Comparison of ENCODE assay signal across 9 cellular contexts in genomic region chr5:1709186-1709803, GRCh38.
DNase-seq lines count a peak whose midpoint lies in the region; ATAC-seq, FAIRE-seq and TF ChIP-seq lines count a peak whose summit lies in the region.
"Had no signal": no experiment of that assay in that cellular context is flagged by ENCODE, and none has a peak within 500 bp of the region (broad histone marks: within the 10 kb centered on the region; RNA-seq: fewer than 3 reads in every experiment).

No MANE protein-coding gene starts in this region.

- H3K27ac Mint-ChIP-seq in activated naive CD8-positive, alpha-beta T cell treated with anti-CD3 and anti-CD28 coated beads, Interleukin-2, amount 10 ng/mL, durations not matched to agents 7 days and 5 days = no peak overlapping the region
- no peak overlapping the region for H3K27ac Mint-ChIP-seq in memory B cell

- FAIRE-seq in urothelium cell line (lab: Jason Lieb, UNC) (peak; percentile 5), H54 (lab: Jason Lieb, UNC) (no peak)

- H3K9me3 ChIP-seq in right atrium auricular region = no peaks in the 10 kb centered on the region

- no peaks in the 10 kb centered on the region for H3K4me1 Mint-ChIP-seq in activated naive CD8-positive, alpha-beta T cell treated with anti-CD3 and anti-CD28 coated beads, Interleukin-2, amount 10 ng/mL, durations not matched to agents 7 days and 5 days
- peaks cover 4% of the 10 kb centered on the region for H3K4me1 Mint-ChIP-seq in memory B cell

- TF ChIP-seq CTCF in right atrium auricular region (IDR thresholded peaks at IDR 0.05) = no peak

- TF ChIP-seq POLR2A in H54 (IDR thresholded peaks at IDR 0.05; ENCODE audit: low read depth, low read length) = no peak

- intact Hi-C loops in cardiac septum (cut with DNase I) = no loop called here

- ATAC-seq in activated naive CD8-positive, alpha-beta T cell treated with anti-CD3 and anti-CD28 coated beads, Interleukin-2, amount 10 ng/mL, durations not matched to agents 7 days and 5 days (ENCODE audit: low read depth) = no peak
- no peak for ATAC-seq in memory B cell (ENCODE audit: low read depth)
- no peak for ATAC-seq in HG03469 (IDR thresholded peaks at IDR 0.05; ENCODE audit: unreplicated experiment)

- POLR2A ChIA-PET in activated naive CD8-positive, alpha-beta T cell treated with anti-CD3 and anti-CD28 coated beads, Interleukin-2, amount 10 ng/mL, durations not matched to agents 7 days and 5 days (lab: Charles Lee) = no interaction called here

- no peaks in the 10 kb centered on the region for H3K36me3 Mint-ChIP-seq in activated naive CD8-positive, alpha-beta T cell treated with anti-CD3 and anti-CD28 coated beads, Interleukin-2, amount 10 ng/mL, durations not matched to agents 7 days and 5 days
- H3K36me3 Mint-ChIP-seq in memory B cell = no peaks in the 10 kb centered on the region

- H3K27ac ChIP-seq in right atrium auricular region = no peak overlapping the region
- H3K27ac ChIP-seq: brain microvascular endothelial cell had no signal

- no peaks in the 10 kb centered on the region for H3K9me3 Mint-ChIP-seq in activated naive CD8-positive, alpha-beta T cell treated with anti-CD3 and anti-CD28 coated beads, Interleukin-2, amount 10 ng/mL, durations not matched to agents 7 days and 5 days
- H3K9me3 Mint-ChIP-seq in memory B cell = peaks cover 1% of the 10 kb centered on the region

- no peaks in the 10 kb centered on the region for H3K36me3 ChIP-seq in right atrium auricular region
- H3K36me3 ChIP-seq: brain microvascular endothelial cell had no signal

- H3K4me3 Mint-ChIP-seq in activated naive CD8-positive, alpha-beta T cell treated with anti-CD3 and anti-CD28 coated beads, Interleukin-2, amount 10 ng/mL, durations not matched to agents 7 days and 5 days = peak overlapping the region; percentile 27
- H3K4me3 Mint-ChIP-seq in memory B cell = peak overlapping the region; percentile 2

- H3K4me1 ChIP-seq in right atrium auricular region = no peaks in the 10 kb centered on the region

- H3K4me3 ChIP-seq in right atrium auricular region = no peak overlapping the region

- H3K27me3 ChIP-seq in right atrium auricular region = no peaks in the 10 kb centered on the region

- peak; percentile 11 for DNase-seq in right atrium auricular region (ENCODE audit: low spot score)
- DNase-seq in cardiac septum (ENCODE audit: low spot score) = no peak
- DNase-seq in activated naive CD8-positive, alpha-beta T cell treated with anti-CD3 and anti-CD28 coated beads, Interleukin-2, amount 10 ng/mL, durations not matched to agents 7 days and 5 days = no peak
- no peak for DNase-seq in memory B cell (ENCODE audit: low spot score in 2 of 2)
- DNase-seq in urothelium cell line (ENCODE audit: low spot score) = no peak
- no peak for DNase-seq in NCI-H510A treated with DMSO at 0.1 percent for 48 hours (lab: John Stamatoyannopoulos, UW)
- no peak for DNase-seq in H54 (ENCODE audit: insufficient read length, low spot score)
- DNase-seq: brain microvascular endothelial cell had no signal

- H3K27me3 Mint-ChIP-seq in activated naive CD8-positive, alpha-beta T cell treated with anti-CD3 and anti-CD28 coated beads, Interleukin-2, amount 10 ng/mL, durations not matched to agents 7 days and 5 days = peaks cover 7% of the 10 kb centered on the region
- peaks cover 29% of the 10 kb centered on the region for H3K27me3 Mint-ChIP-seq in memory B cell
